ENCODE assay signal across 1 cellular context in genomic region chr18:21164746-21165145, GRCh38.
TF ChIP-seq lines count a peak whose summit lies in the region.

No MANE protein-coding gene starts in this region.

TF ChIP-seq in IMR-90, 13 proteins besides CTCF, POLR2A, EP300 and RAD21 (continued from another document):
- TF ChIP-seq SMC3 (IDR thresholded peaks at IDR 0.05; ENCODE audit: low read depth, low read length) (no peak), MXI1 (IDR thresholded peaks at IDR 0.05; ENCODE audit: borderline replicate concordance, low read depth, low read length) (no peak), RFX5 (IDR thresholded peaks at IDR 0.05; ENCODE audit: low read depth, low read length) (no peak), CHD1 (IDR thresholded peaks at IDR 0.05; ENCODE audit: low read depth, low read length) (no peak), MAZ (IDR thresholded peaks at IDR 0.05; ENCODE audit: borderline replicate concordance, low read depth, low read length) (no peak), CEBPB (IDR thresholded peaks at IDR 0.05; ENCODE audit: low read depth, low read length) (peak; percentile 79)
